Comparison of ENCODE assay signal across 29 cellular contexts in genomic region chr9:37663926-37664325, GRCh38. TPM values are rescaled to one million over a fixed set of nuclear protein-coding genes. Genes with fewer than 3 reads are reported as not detected.
"Had no signal": no experiment of that assay in that cellular context is flagged by ENCODE, and none has a peak within 500 bp of the region (broad histone marks: within the 10 kb centered on the region; RNA-seq: fewer than 3 reads in every experiment).

No MANE protein-coding gene starts in this region.

- H3K27ac Mint-ChIP-seq: stimulated activated effector memory CD8-positive, alpha-beta T cell treated with anti-CD3 and anti-CD28 coated beads, Interleukin-12 subunit alpha, Interleukin-12 subunit beta, amount 100 ng/mL, for 72 hours; stimulated activated memory B cell treated with anti-CD40 and anti-IgM and Interleukin-4, amounts not matched to agents 10 μg/mL and 1 μg/mL and 100 μg/mL, for 72 hours; stimulated activated naive B cell treated with anti-CD40 and anti-IgM and Interleukin-4, amounts not matched to agents 10 μg/mL and 1 μg/mL and 100 μg/mL, for 72 hours; stimulated activated naive CD8-positive, alpha-beta T cell treated with anti-CD3 and anti-CD28 coated beads, Interleukin-15, amount 100 ng/mL, for 72 hours; stimulated activated naive CD8-positive, alpha-beta T cell treated with anti-CD3 and anti-CD28 coated beads, Interleukin-15, Interleukin-2, amounts not matched to agents 100 ng/mL and 50 ng/mL, for 24 hours; type B pancreatic cell had no signal

- H3K4me1 ChIP-seq: stomach, suprapubic skin, thyroid gland, tibial artery, tibial nerve, transverse colon, upper lobe of left lung, upper lobe of right lung, uterus, vagina had no signal

- H3K36me3 ChIP-seq: stomach, suprapubic skin, thoracic aorta, thyroid gland, tibial artery, tibial nerve, transverse colon, upper lobe of left lung, upper lobe of right lung, uterus, vagina had no signal

- H3K27me3 ChIP-seq: testis, thyroid gland, tibial nerve, upper lobe of left lung, uterus, vagina had no signal

- H3K4me1 Mint-ChIP-seq: stimulated activated effector memory CD8-positive, alpha-beta T cell treated with anti-CD3 and anti-CD28 coated beads, Interleukin-12 subunit alpha, Interleukin-12 subunit beta, amount 100 ng/mL, for 72 hours; stimulated activated naive CD8-positive, alpha-beta T cell treated with anti-CD3 and anti-CD28 coated beads, Interleukin-15, amount 100 ng/mL, for 72 hours had no signal

- H3K9me3 ChIP-seq: stomach, suprapubic skin, testis, thoracic aorta, thyroid gland, tibial artery, tibial nerve, transverse colon, upper lobe of left lung, upper lobe of right lung, uterus, vagina had no signal

- H3K27ac ChIP-seq: stomach, suprapubic skin, testis, thoracic aorta, thyroid gland, tibial artery, tibial nerve, transverse colon, upper lobe of left lung, upper lobe of right lung, uterus, vagina had no signal

- H3K36me3 Mint-ChIP-seq: stimulated activated effector memory CD8-positive, alpha-beta T cell treated with anti-CD3 and anti-CD28 coated beads, Interleukin-12 subunit alpha, Interleukin-12 subunit beta, amount 100 ng/mL, for 72 hours; stimulated activated memory B cell treated with anti-CD40 and anti-IgM and Interleukin-4, amounts not matched to agents 10 μg/mL and 1 μg/mL and 100 μg/mL, for 72 hours; stimulated activated naive B cell treated with anti-CD40 and anti-IgM and Interleukin-4, amounts not matched to agents 10 μg/mL and 1 μg/mL and 100 μg/mL, for 72 hours; type B pancreatic cell had no signal

- H3K4me3 Mint-ChIP-seq: stimulated activated effector memory CD8-positive, alpha-beta T cell treated with anti-CD3 and anti-CD28 coated beads, Interleukin-12 subunit alpha, Interleukin-12 subunit beta, amount 100 ng/mL, for 72 hours; stimulated activated memory B cell treated with anti-CD40 and anti-IgM and Interleukin-4, amounts not matched to agents 10 μg/mL and 1 μg/mL and 100 μg/mL, for 72 hours; stimulated activated naive B cell treated with anti-CD40 and anti-IgM and Interleukin-4, amounts not matched to agents 10 μg/mL and 1 μg/mL and 100 μg/mL, for 72 hours; stimulated activated naive CD8-positive, alpha-beta T cell treated with anti-CD3 and anti-CD28 coated beads, Interleukin-15, amount 100 ng/mL, for 72 hours; stimulated activated naive CD8-positive, alpha-beta T cell treated with anti-CD3 and anti-CD28 coated beads, Interleukin-15, Interleukin-2, amounts not matched to agents 100 ng/mL and 50 ng/mL, for 24 hours; type B pancreatic cell had no signal

- H3K9me3 Mint-ChIP-seq: stimulated activated effector memory CD8-positive, alpha-beta T cell treated with anti-CD3 and anti-CD28 coated beads, Interleukin-12 subunit alpha, Interleukin-12 subunit beta, amount 100 ng/mL, for 72 hours; stimulated activated memory B cell treated with anti-CD40 and anti-IgM and Interleukin-4, amounts not matched to agents 10 μg/mL and 1 μg/mL and 100 μg/mL, for 72 hours; stimulated activated naive B cell treated with anti-CD40 and anti-IgM and Interleukin-4, amounts not matched to agents 10 μg/mL and 1 μg/mL and 100 μg/mL, for 72 hours; stimulated activated naive CD8-positive, alpha-beta T cell treated with anti-CD3 and anti-CD28 coated beads, Interleukin-15, amount 100 ng/mL, for 72 hours; stimulated activated naive CD8-positive, alpha-beta T cell treated with anti-CD3 and anti-CD28 coated beads, Interleukin-15, Interleukin-2, amounts not matched to agents 100 ng/mL and 50 ng/mL, for 24 hours; type B pancreatic cell had no signal

- DNase-seq: stimulated activated CD4-positive, alpha-beta T cell treated with anti-CD3 and anti-CD28 coated beads, Interleukin-2, amount 100 ng/mL, for 48 hours; stimulated activated CD4-positive, alpha-beta T cell treated with anti-CD3 and anti-CD28 coated beads, Interleukin-4, amount 100 ng/mL, for 1 hour; stimulated activated CD4-positive, alpha-beta T cell treated with anti-CD3 and anti-CD28 coated beads, Interleukin-4, amount 100 ng/mL, for 24 hours; stimulated activated CD4-positive, alpha-beta T cell treated with anti-CD3 and anti-CD28 coated beads, Interleukin-4, amount 100 ng/mL, for 4 hours; stimulated activated CD8-positive, alpha-beta memory T cell treated with anti-CD3 and anti-CD28 coated beads, Interleukin-4, amount 100 ng/mL, for 48 hours; stimulated activated naive B cell treated with anti-CD40 and anti-IgM and Interleukin-4, amounts not matched to agents 10 μg/mL and 1 μg/mL and 100 μg/mL, for 72 hours; stimulated activated naive CD4-positive, alpha-beta T cell; stimulated activated naive CD4-positive, alpha-beta T cell treated with Interleukin-2 at 50 U/mL for 16 hours; stimulated activated naive CD8-positive, alpha-beta T cell treated with anti-CD3 and anti-CD28 coated beads, Interleukin-15, amount 100 ng/mL, for 72 hours; stimulated activated naive CD8-positive, alpha-beta T cell treated with anti-CD3 and anti-CD28 coated beads, Interleukin-15, Interleukin-2, amounts not matched to agents 100 U/mL and 50 U/mL, for 24 hours; stomach; substantia nigra; testis; thyroid gland; tibial artery; transverse colon; trophoblast cell; upper lobe of left lung; upper lobe of right lung; uterus had no signal

- H3K4me3 ChIP-seq: stomach, suprapubic skin, testis, thoracic aorta, thyroid gland, tibial artery, tibial nerve, transverse colon, upper lobe of left lung, upper lobe of right lung, uterus, vagina had no signal

- ATAC-seq: stimulated activated effector memory CD8-positive, alpha-beta T cell treated with anti-CD3 and anti-CD28 coated beads, Interleukin-12 subunit alpha, Interleukin-12 subunit beta, amount 100 ng/mL, for 72 hours; stimulated activated memory B cell treated with anti-CD40 and anti-IgM and Interleukin-4, amounts not matched to agents 10 μg/mL and 1 μg/mL and 100 μg/mL, for 72 hours; stimulated activated naive B cell treated with anti-CD40 and anti-IgM and Interleukin-4, amounts not matched to agents 10 μg/mL and 1 μg/mL and 100 μg/mL, for 72 hours; stimulated activated naive CD8-positive, alpha-beta T cell treated with anti-CD3 and anti-CD28 coated beads, Interleukin-15, amount 100 ng/mL, for 72 hours; stimulated activated naive CD8-positive, alpha-beta T cell treated with anti-CD3 and anti-CD28 coated beads, Interleukin-15, Interleukin-2, amounts not matched to agents 100 U/mL and 50 U/mL, for 24 hours; upper lobe of right lung had no signal

RNA-seq across cellular contexts. Expression of gene FRMPD1, which starts 13.2 kb away (rescaled TPM):
- total RNA-seq: upper lobe of right lung, ureter had no signal
